Comparison of ENCODE assay signal across 15 cellular contexts in genomic region chr20:49637238-49637637, GRCh38.
"Had no signal": no experiment of that assay in that cellular context is flagged by ENCODE, and none has a peak within 500 bp of the region (broad histone marks: within the 10 kb centered on the region; RNA-seq: fewer than 3 reads in every experiment).

No MANE protein-coding gene starts in this region.

- DNase-seq: activated CD4-positive, alpha-beta T cell treated with anti-CD3 and anti-CD28 coated beads, Interleukin-2, amount 10 ng/mL, durations not matched to agents 24 days and 14 days; activated CD8-positive, alpha-beta T cell treated with anti-CD3 and anti-CD28 coated beads for 36 hours; activated naive CD4-positive, alpha-beta T cell treated with anti-CD3 and anti-CD28 coated beads for 36 hours; activated T-cell treated with anti-CD3 and anti-CD28 coated beads, Interleukin-2, amount 50 U/mL, for 24 hours; aorta; cerebellar nuclear complex; cortex of kidney; effector memory CD4-positive, alpha-beta T cell; left colon; stimulated activated naive CD8-positive, alpha-beta T cell treated with anti-CD3 and anti-CD28 coated beads, Interleukin-15, amount 100 ng/mL, for 72 hours had no signal

- H3K27ac Mint-ChIP-seq: activated CD4-positive, alpha-beta T cell treated with anti-CD3 and anti-CD28 coated beads, Interleukin-2, amount 10 ng/mL, durations not matched to agents 24 days and 14 days; activated CD8-positive, alpha-beta T cell treated with anti-CD3 and anti-CD28 coated beads for 36 hours; activated naive CD4-positive, alpha-beta T cell treated with anti-CD3 and anti-CD28 coated beads for 36 hours; activated T-cell treated with anti-CD3 and anti-CD28 coated beads, Interleukin-2, amount 50 U/mL, for 24 hours; activated T-helper 2 cell treated with anti-CD3 and anti-CD28 coated beads, Interferon-gamma antibody, Interleukin-2, Interleukin-4, amounts not matched to agents 10 μg/mL and 5 μg/mL and 100 μg/mL, durations not matched to agents 14 hours and 24 hours and 36 hours; mesothelial cell of epicardium; stimulated activated naive CD8-positive, alpha-beta T cell treated with anti-CD3 and anti-CD28 coated beads, Interleukin-15, amount 100 ng/mL, for 72 hours had no signal

- H3K27me3 ChIP-seq: hepatocyte had no signal

- H3K4me3 Mint-ChIP-seq: activated CD4-positive, alpha-beta T cell treated with anti-CD3 and anti-CD28 coated beads, Interleukin-2, amount 10 ng/mL, durations not matched to agents 24 days and 14 days; activated CD8-positive, alpha-beta T cell treated with anti-CD3 and anti-CD28 coated beads for 36 hours; activated naive CD4-positive, alpha-beta T cell treated with anti-CD3 and anti-CD28 coated beads for 36 hours; activated T-cell treated with anti-CD3 and anti-CD28 coated beads, Interleukin-2, amount 50 U/mL, for 24 hours; mesothelial cell of epicardium; stimulated activated naive CD8-positive, alpha-beta T cell treated with anti-CD3 and anti-CD28 coated beads, Interleukin-15, amount 100 ng/mL, for 72 hours had no signal

- H3K4me3 ChIP-seq: hepatocyte, skin epidermis, thoracic aorta had no signal

- H3K4me1 Mint-ChIP-seq: mesothelial cell of epicardium; stimulated activated naive CD8-positive, alpha-beta T cell treated with anti-CD3 and anti-CD28 coated beads, Interleukin-15, amount 100 ng/mL, for 72 hours had no signal

- H3K4me2 ChIP-seq: hepatocyte had no signal

- H2AFZ ChIP-seq: hepatocyte had no signal

- H3K9me3 ChIP-seq: thoracic aorta had no signal

- H3K27me3 Mint-ChIP-seq: activated CD4-positive, alpha-beta T cell treated with anti-CD3 and anti-CD28 coated beads, Interleukin-2, amount 10 ng/mL, durations not matched to agents 24 days and 14 days; activated CD8-positive, alpha-beta T cell treated with anti-CD3 and anti-CD28 coated beads for 36 hours; activated T-cell treated with anti-CD3 and anti-CD28 coated beads, Interleukin-2, amount 50 U/mL, for 24 hours; stimulated activated naive CD8-positive, alpha-beta T cell treated with anti-CD3 and anti-CD28 coated beads, Interleukin-15, amount 100 ng/mL, for 72 hours had no signal

- H3K27ac ChIP-seq: hepatocyte, skin epidermis, thoracic aorta had no signal

- ATAC-seq: activated CD8-positive, alpha-beta T cell treated with anti-CD3 and anti-CD28 coated beads for 36 hours; left colon; stimulated activated naive CD8-positive, alpha-beta T cell treated with anti-CD3 and anti-CD28 coated beads, Interleukin-15, amount 100 ng/mL, for 72 hours had no signal
